In the genomic region with DNA sequence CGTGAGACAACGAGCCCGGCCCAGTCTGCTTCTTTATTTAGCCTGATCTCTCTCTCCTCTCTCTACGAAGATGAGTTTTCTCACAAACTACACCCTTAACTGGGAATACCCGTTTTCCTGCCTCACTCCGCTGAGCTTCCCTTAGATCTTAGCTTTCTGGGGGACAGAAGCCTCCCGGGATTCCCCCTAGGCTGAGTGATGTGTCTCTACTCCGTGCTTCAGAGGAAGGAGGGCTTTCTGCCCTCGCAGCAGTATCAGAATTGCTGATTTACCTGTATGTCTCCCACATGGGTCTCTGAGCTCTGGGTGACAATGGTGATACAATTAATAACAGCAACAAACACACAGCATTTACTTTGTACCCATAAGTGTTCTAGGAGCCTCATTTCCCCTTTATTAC, we compare ENCODE assay signal across 8 cellular contexts. TPM values are rescaled to one million over a fixed set of nuclear protein-coding genes. Genes with fewer than 3 reads are reported as not detected.
DNase-seq lines count a peak whose midpoint lies in the region; ATAC-seq and TF ChIP-seq lines count a peak whose summit lies in the region.

No MANE protein-coding gene starts in this region.

- POLR2A ChIA-PET in CD4-positive, alpha-beta memory T cell (lab: Charles Lee; ENCODE audit: partially characterized antibody): interaction anchor here (0.6 to 2.7 kb wide), 9 partner anchors 11 to 377 kb away, joined by 3 to 26 read pairs (median 8); a partner anchor contains a TSS
- POLR2A ChIA-PET in activated B cell treated with CpG ODN at 0.5 μM for 24 hours (lab: Charles Lee): interaction anchor here (0.6 to 4.7 kb wide), 22 partner anchors 12 to 977 kb away, joined by 3 to 282 read pairs (median 6); a partner anchor contains a TSS

- peaks cover 24 to 43% (median 33%) of the 10 kb centered on the region in 4 donors for H3K4me1 Mint-ChIP-seq in CD4-positive, alpha-beta memory T cell
- H3K4me1 Mint-ChIP-seq in activated B cell treated with CpG ODN at 0.5 μM for 24 hours: peaks cover 49% of the 10 kb centered on the region
- H3K4me1 Mint-ChIP-seq in stimulated activated naive CD8-positive, alpha-beta T cell treated with anti-CD3 and anti-CD28 coated beads, Interleukin-15, Interleukin-2, amounts not matched to agents 100 ng/mL and 50 ng/mL, for 24 hours (ENCODE audit: low read depth): peaks cover 67% of the 10 kb centered on the region

- H3K4me1 ChIP-seq in CD4-positive, alpha-beta memory T cell (ENCODE audit: insufficient read depth, low read length): peaks cover 25% of the 10 kb centered on the region
- no peaks in the 10 kb centered on the region for H3K4me1 ChIP-seq in iPS DF 6.9 (ENCODE audit: control insufficient read depth, insufficient read depth, low read length)

- H3K9me3 Mint-ChIP-seq in CD4-positive, alpha-beta memory T cell: peaks cover 0 to 2% (median 0%) of the 10 kb centered on the region in 8 donors
- H3K9me3 Mint-ChIP-seq in activated B cell treated with CpG ODN at 0.5 μM for 24 hours: no peaks in the 10 kb centered on the region
- H3K9me3 Mint-ChIP-seq in stimulated activated naive CD8-positive, alpha-beta T cell treated with anti-CD3 and anti-CD28 coated beads, Interleukin-15, Interleukin-2, amounts not matched to agents 100 ng/mL and 50 ng/mL, for 24 hours: peaks cover 3% of the 10 kb centered on the region

- peaks cover 25 to 42% of the 10 kb centered on the region in 2 donors for H3K36me3 Mint-ChIP-seq in CD4-positive, alpha-beta memory T cell
- peaks cover 36% of the 10 kb centered on the region for H3K36me3 Mint-ChIP-seq in activated B cell treated with CpG ODN at 0.5 μM for 24 hours (ENCODE audit: low read depth)
- H3K36me3 Mint-ChIP-seq in stimulated activated naive CD8-positive, alpha-beta T cell treated with anti-CD3 and anti-CD28 coated beads, Interleukin-15, Interleukin-2, amounts not matched to agents 100 ng/mL and 50 ng/mL, for 24 hours (ENCODE audit: low read depth): peaks cover 36% of the 10 kb centered on the region

- peak overlapping the region; percentile 70 for H3K27ac ChIP-seq in CD4-positive, alpha-beta memory T cell (ENCODE audit: low read depth, low read length)
- H3K27ac ChIP-seq in iPS DF 6.9 (ENCODE audit: low read length): no peak overlapping the region

- H3K27ac Mint-ChIP-seq in CD4-positive, alpha-beta memory T cell: peak overlapping the region in 6 of 7 donors; percentile 82 to 96 (median 90)
- H3K27ac Mint-ChIP-seq in activated B cell treated with CpG ODN at 0.5 μM for 24 hours: peak overlapping the region; percentile 96
- peak overlapping the region; percentile 93 for H3K27ac Mint-ChIP-seq in stimulated activated naive CD8-positive, alpha-beta T cell treated with anti-CD3 and anti-CD28 coated beads, Interleukin-15, Interleukin-2, amounts not matched to agents 100 ng/mL and 50 ng/mL, for 24 hours

- H3K27me3 Mint-ChIP-seq in CD4-positive, alpha-beta memory T cell: no peaks in the 10 kb centered on the region
- no peaks in the 10 kb centered on the region for H3K27me3 Mint-ChIP-seq in activated B cell treated with CpG ODN at 0.5 μM for 24 hours
- H3K27me3 Mint-ChIP-seq in stimulated activated naive CD8-positive, alpha-beta T cell treated with anti-CD3 and anti-CD28 coated beads, Interleukin-15, Interleukin-2, amounts not matched to agents 100 ng/mL and 50 ng/mL, for 24 hours: no peaks in the 10 kb centered on the region

- H3K9me3 ChIP-seq in CD4-positive, alpha-beta memory T cell (ENCODE audit: control insufficient read depth in 1 of 2, low read length in 2 of 2): no peaks in the 10 kb centered on the region
- H3K9me3 ChIP-seq in iPS DF 6.9 (ENCODE audit: control insufficient read depth, insufficient read depth, low read length): no peaks in the 10 kb centered on the region

- no peak for TF ChIP-seq CTCF in activated B cell treated with CpG ODN at 0.5 μM for 24 hours (IDR thresholded peaks at IDR 0.05)

- H3K36me3 ChIP-seq in CD4-positive, alpha-beta memory T cell (ENCODE audit: insufficient read depth, low read length): peaks cover 14% of the 10 kb centered on the region
- H3K36me3 ChIP-seq in H7 (replicated peaks; ENCODE audit: control insufficient read depth, insufficient read depth, low read length) (0 out of 2 replicates have a peak, but pooled peaks cover 3% of the 10 kb centered on the region), iPS DF 6.9 (ENCODE audit: control insufficient read depth, insufficient read depth, low read length) (peaks cover 4% of the 10 kb centered on the region; the same call in 1 of the 2 replicates)

- CTCF ChIA-PET in CD4-positive, alpha-beta memory T cell (lab: Charles Lee; ENCODE audit: partially characterized antibody): interaction anchor here (0.7 to 2.2 kb wide), 3 partner anchors 15 to 159 kb away, joined by 3 to 7 read pairs (median 3); no protein-coding TSS in a partner anchor
- CTCF ChIA-PET in activated B cell treated with CpG ODN at 0.5 μM for 24 hours (lab: Charles Lee): interaction anchor here (1.5 to 3.2 kb wide), 4 partner anchors 11 to 33 kb away, joined by 3 to 22 read pairs (median 14); no protein-coding TSS in a partner anchor

- H3K4me3 ChIP-seq in CD4-positive, alpha-beta memory T cell (ENCODE audit: low read length in 2 of 2): peak overlapping the region; percentile 14 to 83
- H3K4me3 ChIP-seq in H7 (ENCODE audit: insufficient read depth, low read depth, low read length) (peak overlapping the region; percentile 76), iPS DF 6.9 (ENCODE audit: low read length) (peak overlapping the region; percentile 87; the same call in 1 of the 2 replicates)

- H3K4me3 Mint-ChIP-seq in CD4-positive, alpha-beta memory T cell: peak overlapping the region; percentile 84 to 92 (median 88)
- H3K4me3 Mint-ChIP-seq in activated B cell treated with CpG ODN at 0.5 μM for 24 hours: peak overlapping the region; percentile 93
- H3K4me3 Mint-ChIP-seq in stimulated activated naive CD8-positive, alpha-beta T cell treated with anti-CD3 and anti-CD28 coated beads, Interleukin-15, Interleukin-2, amounts not matched to agents 100 ng/mL and 50 ng/mL, for 24 hours: peak overlapping the region; percentile 88

- ATAC-seq in activated B cell treated with CpG ODN at 0.5 μM for 24 hours (ENCODE audit: low read depth) (peak; percentile 41), GM21423 (IDR thresholded peaks at IDR 0.05; ENCODE audit: unreplicated experiment) (no peak)

- H3K27me3 ChIP-seq in CD4-positive, alpha-beta memory T cell (ENCODE audit: insufficient read depth, low read length): no peaks in the 10 kb centered on the region
- H3K27me3 ChIP-seq in H7 (ENCODE audit: control insufficient read depth, insufficient read depth, low read length) (no peaks in the 10 kb centered on the region), iPS DF 6.9 (ENCODE audit: control insufficient read depth, insufficient read depth, low read length) (no peaks in the 10 kb centered on the region)

- WGBS in iPS DF 6.9 (ENCODE audit: insufficient coverage, insufficient read length): no CpG with 5 or more reads among the region's 9 CpGs

- intact Hi-C loops in CD4-positive, alpha-beta memory T cell (cut with micrococcal nuclease): loop anchor here (10.0 kb wide), 2 partner anchors 390 to 450 kb away; a partner anchor contains a TSS
- intact Hi-C loops in activated B cell treated with CpG ODN at 0.5 μM for 24 hours (cut with micrococcal nuclease): loop anchor here (1.0 to 5.0 kb wide), 3 partner anchors 9 to 38 kb away; no protein-coding TSS in a partner anchor

- DNase-seq in CD4-positive, alpha-beta memory T cell: no peak
- no peak for DNase-seq in H7
- DNase-seq in activated B cell treated with CpG ODN at 0.5 μM for 24 hours: no peak
- no peak for DNase-seq in iPS DF 6.9 (ENCODE audit: low read depth, low spot score)
- DNase-seq in hypothalamus (lab: John Stamatoyannopoulos, UW): no peak
- no peak for DNase-seq in C1 segment of cervical spinal cord (lab: John Stamatoyannopoulos, UW)

RNA-seq across cellular contexts. Expression of a gene that starts 1.0 kb away (rescaled TPM):
- total RNA-seq in CD4-positive, alpha-beta memory T cell: 10 to 100 TPM; 52.6 to 61.0 TPM
- polyA plus RNA-seq in CD4-positive, alpha-beta memory T cell: 10 to 100 TPM in 1 of 2 donors, 1 to 10 TPM in 1; 5.2 to 24.3 TPM
- 53.5 and 62.6 TPM in 2 replicates for total RNA-seq in H7 (2014; rRNA removed; shearing (Covaris generic))
- total RNA-seq in activated B cell treated with CpG ODN at 0.5 μM for 24 hours: 109 and 121 TPM in 2 replicates

RNA-seq across cellular contexts. Expression of a gene that starts 29.2 kb away (rescaled TPM):
- total RNA-seq in CD4-positive, alpha-beta memory T cell: not detected
- polyA plus RNA-seq in CD4-positive, alpha-beta memory T cell: not detected
- total RNA-seq in H7 (2014; rRNA removed; shearing (Covaris generic)): 0.15 and 0.28 TPM in 2 replicates
- 0.07 TPM in 1 of 2 replicates, not detected in the other for total RNA-seq in activated B cell treated with CpG ODN at 0.5 μM for 24 hours

RNA-seq across cellular contexts. Expression of a gene that starts 43.0 kb away (rescaled TPM):
- total RNA-seq in CD4-positive, alpha-beta memory T cell: not detected
- not detected for polyA plus RNA-seq in CD4-positive, alpha-beta memory T cell
- total RNA-seq in H7 (2014; rRNA removed; shearing (Covaris generic)): 0.07 TPM in 1 of 2 replicates, not detected in the other
- total RNA-seq in activated B cell treated with CpG ODN at 0.5 μM for 24 hours: not detected in 2 replicates

RNA-seq across cellular contexts. Expression of a gene that starts 47.0 kb away (rescaled TPM):
- not detected for total RNA-seq in CD4-positive, alpha-beta memory T cell
- polyA plus RNA-seq in CD4-positive, alpha-beta memory T cell: not detected
- total RNA-seq in H7 (2014; rRNA removed; shearing (Covaris generic)): 0.10 and 0.85 TPM in 2 replicates
- 0.24 TPM in 1 of 2 replicates, not detected in the other for total RNA-seq in activated B cell treated with CpG ODN at 0.5 μM for 24 hours
